1 cellular context compared by ENCODE assay signal in genomic region chr10:50579491-50580259, GRCh38.
TF ChIP-seq lines count a peak whose summit lies in the region.

No MANE protein-coding gene starts in this region.

TF ChIP-seq in K562, 482 proteins besides CTCF, POLR2A, EP300 and RAD21 (continued from another document and continues in another):
- peak in 1 of 2 experiments; percentile 39; a peak in 1 of 4 replicates for TF ChIP-seq MNT (conservative IDR thresholded peaks at IDR 0.05)
- TF ChIP-seq FOXM1 (IDR thresholded peaks at IDR 0.05; ENCODE audit: low read depth): peak; percentile 41
- TF ChIP-seq FOXM1 (CRISPR knock-in tag; IDR thresholded peaks at IDR 0.05; ENCODE audit: low read depth): no peak
- TF ChIP-seq ZNF644 (tag; IDR thresholded peaks at IDR 0.05; ENCODE audit: low read depth): peak; percentile 19; the same call in 1 of the 2 replicates
- 0 out of 2 replicates have a peak, but pooled peaks have one; percentile 10 for TF ChIP-seq GABPA (tag; conservative IDR thresholded peaks at IDR 0.05; ENCODE audit: low read depth)
- TF ChIP-seq ZNF316 (IDR thresholded peaks at IDR 0.05): peak; percentile 57; the same call in 1 of the 2 replicates
- TF ChIP-seq TEAD1 (CRISPR knock-in tag; IDR thresholded peaks at IDR 0.05): no peak
- 0 out of 2 replicates have a peak, but pooled peaks have one; percentile 53 for TF ChIP-seq GATA2 (CRISPR knock-in tag; IDR thresholded peaks at IDR 0.05)
- TF ChIP-seq TAL1 (IDR thresholded peaks at IDR 0.05): peak; percentile 73
- TF ChIP-seq HDAC1 (IDR thresholded peaks at IDR 0.05): peak in 1 of 2 experiments; percentile 19; a peak in 1 of 4 replicates
- peak; percentile 97 to 99 for TF ChIP-seq FOXK2 (conservative IDR thresholded peaks at IDR 0.05 in 1 of 2, IDR thresholded peaks at IDR 0.05 in 1 of 2; ENCODE audit: low read depth in 2 of 2)
- no peak for TF ChIP-seq ATF1 (CRISPR knock-in tag; IDR thresholded peaks at IDR 0.05)
- TF ChIP-seq ATF1 (tag; IDR thresholded peaks at IDR 0.05): peak; percentile 40; the same call in 1 of the 2 replicates
- TF ChIP-seq NBN (IDR thresholded peaks at IDR 0.05; ENCODE audit: low read depth): 0 out of 2 replicates have a peak, but pooled peaks have one; percentile 29
- peak; percentile 95 for TF ChIP-seq FOXP4 (CRISPR knock-in tag; IDR thresholded peaks at IDR 0.05; ENCODE audit: borderline replicate concordance)
- peak; percentile 12 for TF ChIP-seq DACH1 (IDR thresholded peaks at IDR 0.05; ENCODE audit: partially characterized antibody)
- peak; percentile 65 for TF ChIP-seq C11orf30 (IDR thresholded peaks at IDR 0.05; ENCODE audit: low read depth)
- 0 out of 2 replicates have a peak, but pooled peaks have one; percentile 18 for TF ChIP-seq HEY1 (CRISPR knock-in tag; IDR thresholded peaks at IDR 0.05; ENCODE audit: borderline replicate concordance)
- peak; percentile 64 for TF ChIP-seq TCF3 (CRISPR knock-in tag; IDR thresholded peaks at IDR 0.05)
- peak; percentile 70 for TF ChIP-seq NCOR1 (IDR thresholded peaks at IDR 0.05)
- TF ChIP-seq LEF1 (IDR thresholded peaks at IDR 0.05): peak; percentile 84
- no peak for TF ChIP-seq CCAR2 (IDR thresholded peaks at IDR 0.05; ENCODE audit: low read depth, low read length)
- TF ChIP-seq SMARCC2 (IDR thresholded peaks at IDR 0.05; ENCODE audit: low read depth): peak; percentile 89; the same call in 1 of the 2 replicates
- TF ChIP-seq PBX2 (CRISPR knock-in tag; IDR thresholded peaks at IDR 0.05; ENCODE audit: low read depth): no peak
- TF ChIP-seq PBX2 (tag; conservative IDR thresholded peaks at IDR 0.05; ENCODE audit: low read depth): peak; percentile 49
- no peak for TF ChIP-seq ZNF184 (CRISPR knock-in tag; IDR thresholded peaks at IDR 0.05)
- TF ChIP-seq TAF9B (IDR thresholded peaks at IDR 0.05; ENCODE audit: partially characterized antibody): peak; percentile 31
- peak in 1 of 2 experiments; percentile 35; a peak in 1 of 4 replicates for TF ChIP-seq RCOR1 (IDR thresholded peaks at IDR 0.05; ENCODE audit: borderline replicate concordance in 1 of 2, low read depth in 2 of 2, low read length in 2 of 2)
- TF ChIP-seq BCL6 (CRISPR knock-in tag; IDR thresholded peaks at IDR 0.05): no peak
- 0 out of 2 replicates have a peak, but pooled peaks have one; percentile 8 for TF ChIP-seq SMAD3 (CRISPR knock-in tag; conservative IDR thresholded peaks at IDR 0.05)
- peak; percentile 90 for TF ChIP-seq ARID1B (IDR thresholded peaks at IDR 0.05)
- TF ChIP-seq NR4A1 (CRISPR knock-in tag; IDR thresholded peaks at IDR 0.05): no peak
- 0 out of 2 replicates have a peak, but pooled peaks have one; percentile 52 for TF ChIP-seq NR4A1 (tag; IDR thresholded peaks at IDR 0.05)
- TF ChIP-seq FOXA3 (CRISPR knock-in tag; conservative IDR thresholded peaks at IDR 0.05 in 1 of 2, IDR thresholded peaks at IDR 0.05 in 1 of 2): peak; percentile 83 to 98
- TF ChIP-seq ATF4 (CRISPR knock-in tag; IDR thresholded peaks at IDR 0.05): 0 out of 2 replicates have a peak, but pooled peaks have one; percentile 15
- no peak for TF ChIP-seq STAT6 (CRISPR knock-in tag; IDR thresholded peaks at IDR 0.05)
- no peak for TF ChIP-seq RNF2 (IDR thresholded peaks at IDR 0.05)
- no peak for TF ChIP-seq SLC30A9 (CRISPR knock-in tag; IDR thresholded peaks at IDR 0.05)
- peak; percentile 77; the same call in 1 of the 2 replicates for TF ChIP-seq FOXA1 (IDR thresholded peaks at IDR 0.05; ENCODE audit: borderline replicate concordance)
- peak; percentile 74 for TF ChIP-seq MTA2 (IDR thresholded peaks at IDR 0.05; ENCODE audit: low read depth)
- TF ChIP-seq MTA1 (IDR thresholded peaks at IDR 0.05; ENCODE audit: borderline replicate concordance): peak; percentile 48; the same call in 1 of the 2 replicates
- peak; percentile 33; the same call in 1 of the 2 replicates for TF ChIP-seq CTBP1 (IDR thresholded peaks at IDR 0.05; ENCODE audit: borderline replicate concordance)
- TF ChIP-seq SIRT6 (IDR thresholded peaks at IDR 0.05; ENCODE audit: low read depth, low read length): no peak
- no peak for TF ChIP-seq CBX2 (IDR thresholded peaks at IDR 0.05; ENCODE audit: insufficient read depth, low read length, poor library complexity, severe bottlenecking)
